Comparison of ENCODE assay signal across 8 cellular contexts in the genomic region with DNA sequence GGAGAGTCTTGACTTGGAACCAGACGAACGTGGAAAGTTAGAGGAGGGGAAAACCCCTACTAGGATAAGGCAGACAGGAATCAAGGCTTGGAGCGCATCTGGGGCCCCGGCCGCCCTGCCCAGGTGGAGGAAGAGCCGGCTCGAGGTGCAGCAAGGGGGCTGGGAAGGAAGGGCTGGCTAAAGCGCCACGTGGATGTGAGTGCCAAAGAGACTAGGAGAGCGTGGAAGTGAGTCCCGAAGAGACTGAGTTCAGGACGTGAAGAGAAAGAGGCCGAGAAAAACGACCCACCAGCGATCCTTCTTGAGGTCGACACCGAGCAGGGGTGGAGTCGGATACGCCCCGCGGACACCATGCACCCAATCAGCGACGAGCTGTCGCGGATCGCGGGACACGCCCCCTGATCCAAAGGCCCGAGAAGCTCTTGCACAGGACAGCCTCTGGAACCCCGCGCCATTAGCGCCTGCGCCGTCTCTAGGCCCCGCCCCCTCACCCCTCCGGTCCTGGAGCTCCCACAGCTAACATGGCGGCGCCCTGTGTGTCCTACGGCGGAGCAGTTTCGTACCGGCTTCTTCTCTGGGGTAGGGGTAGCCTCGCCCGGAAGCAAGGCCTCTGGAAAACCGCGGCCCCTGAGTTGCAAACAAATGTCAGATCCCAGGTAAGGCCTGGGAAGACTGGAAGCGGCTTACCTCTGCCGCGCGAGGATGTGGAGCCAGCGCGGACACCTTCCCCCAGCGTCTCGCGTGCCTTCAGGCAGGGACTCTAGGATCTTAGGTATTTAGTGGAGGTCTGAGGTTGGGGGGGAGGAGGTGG. TPM values are rescaled to one million over a fixed set of nuclear protein-coding genes. Genes with fewer than 3 reads are reported as not detected.
DNase-seq lines count a peak whose midpoint lies in the region; ATAC-seq and TF ChIP-seq lines count a peak whose summit lies in the region.

MRPS9 (plus strand) TSS at position 498 of the 811 bp plus-strand sequence; CDS start at position 522, 24 bp downstream.

- ATAC-seq in HG02623 (IDR thresholded peaks at IDR 0.05; ENCODE audit: unreplicated experiment) (peak; percentile 99), thoracic aorta (ENCODE audit: insufficient number of reproducible peaks, low FRiP score, low read depth) (peak; percentile 94)

- H4K20me1 ChIP-seq in osteoblast (ENCODE audit: insufficient read depth, low read length), result peaks cover 3% of the 10 kb centered on the region

- H3K36me3 ChIP-seq in osteoblast (ENCODE audit: insufficient read depth, low read length) (no peaks in the 10 kb centered on the region), thoracic aorta (no peaks in the 10 kb centered on the region)

- no peak for TF ChIP-seq CTCF in GM10248 (IDR thresholded peaks at IDR 0.05; ENCODE audit: control extremely low read depth, extremely low read depth, low read depth, missing control alignments)
- no peak for TF ChIP-seq CTCF in osteoblast (IDR thresholded peaks at IDR 0.05; ENCODE audit: extremely low read depth, low read depth, low read length)
- no peak for TF ChIP-seq CTCF in thoracic aorta (IDR thresholded peaks at IDR 0.05)

- no peaks in the 10 kb centered on the region for H3K9me3 Mint-ChIP-seq in activated naive CD8-positive, alpha-beta T cell (ENCODE audit: low read depth)

- H3K27ac ChIP-seq in osteoblast (ENCODE audit: low read depth, low read length) (peak within 1 kb of the TSS; percentile 69), thoracic aorta (peak within 1 kb of the TSS; percentile 41 to 79)

- H3K4me1 Mint-ChIP-seq in activated naive CD8-positive, alpha-beta T cell (ENCODE audit: low read depth), result peaks cover 39% of the 10 kb centered on the region

- peaks cover 2% of the 10 kb centered on the region for H3K36me3 Mint-ChIP-seq in activated naive CD8-positive, alpha-beta T cell

- H3K4me3 ChIP-seq in osteoblast (ENCODE audit: insufficient read depth, low read length), result peak within 1 kb of the TSS; percentile 82
- H3K4me3 ChIP-seq in thoracic aorta, result peak within 1 kb of the TSS; percentile 79

- POLR2A ChIA-PET in GM10248 (lab: Yijun Ruan, JAX), result no interaction called here

- no peaks in the 10 kb centered on the region for H3K27me3 Mint-ChIP-seq in activated naive CD8-positive, alpha-beta T cell

- no peaks in the 10 kb centered on the region for H3K9me3 ChIP-seq in osteoblast (ENCODE audit: low read depth, low read length)
- H3K9me3 ChIP-seq in thoracic aorta, result no peaks in the 10 kb centered on the region

- H3K79me2 ChIP-seq in osteoblast (ENCODE audit: insufficient read depth, low read length), result peaks cover 33% of the 10 kb centered on the region

- H3K27me3 ChIP-seq in osteoblast (ENCODE audit: insufficient read depth, low read length) (no peaks in the 10 kb centered on the region), thoracic aorta (replicated peaks; ENCODE audit: insufficient read depth) (no peaks in the 10 kb centered on the region)

- CTCF ChIA-PET in GM10248 (lab: Yijun Ruan, JAX), result interaction anchor here (0.9 to 1.5 kb wide), 3 partner anchors 13 to 77 kb away, joined by 5 to 6 read pairs (median 5); no protein-coding TSS in a partner anchor

- H3K4me1 ChIP-seq in osteoblast (ENCODE audit: insufficient read depth, low read length) (peaks cover 12% of the 10 kb centered on the region), thoracic aorta (ENCODE audit: control insufficient read depth in 1 of 2, low read depth in 2 of 2) (peaks cover 0 to 15% of the 10 kb centered on the region in 2 donors)

- peak within 1 kb of the TSS; percentile 99 for H3K4me2 ChIP-seq in osteoblast (ENCODE audit: insufficient read depth, low read length)

- DNase-seq in GM10248 (ENCODE audit: extremely low spot score), result peak; percentile 98
- peak; percentile 95 for DNase-seq in NCI-H1105 (lab: John Stamatoyannopoulos, UW)
- DNase-seq in SKM-1 treated with dmso at 0.1 percent for 144 hours (lab: John Stamatoyannopoulos, UW; ENCODE audit: unreplicated experiment), result peak; percentile 91
- peak; percentile 99 for DNase-seq in glomerular visceral epithelial cell (ENCODE audit: extremely low spot score)
- DNase-seq in osteoblast (ENCODE audit: insufficient read length, low spot score, missing footprints), result peak; percentile 96
- peak; percentile 89 for DNase-seq in thoracic aorta (ENCODE audit: low spot score)

- peak within 1 kb of the TSS; percentile 96 for H2AFZ ChIP-seq in osteoblast (ENCODE audit: low read length)

- peak within 1 kb of the TSS; percentile 94 for H3K27ac Mint-ChIP-seq in activated naive CD8-positive, alpha-beta T cell

- peak within 1 kb of the TSS; percentile 95 for H3K4me3 Mint-ChIP-seq in activated naive CD8-positive, alpha-beta T cell

RNA-seq across cellular contexts. Expression of gene MRPS9, which starts in this region (rescaled TPM):
- total RNA-seq in osteoblast (17.7 and 18.9 TPM in 2 replicates), thoracic aorta (10 to 100 TPM in 1 of 2 donors, 1 to 10 TPM in 1; 6.5 to 18.0 TPM)

Comparison
In these comparisons a context has a peak if more than half of its experiments do, and no peak if none do; other contexts are left out.
1. Peak in every context shown above with its lines: DNase-seq, ATAC-seq, H3K4me3 ChIP-seq and H3K27ac ChIP-seq.